In genomic region chr7:46775020-46775419, GRCh38 we compare ENCODE assay signal across 20 cellular contexts.
"Had no signal": no experiment of that assay in that cellular context is flagged by ENCODE, and none has a peak within 500 bp of the region (broad histone marks: within the 10 kb centered on the region; RNA-seq: fewer than 3 reads in every experiment).

No MANE protein-coding gene starts in this region.

- H3K36me3 Mint-ChIP-seq: naive thymus-derived CD8-positive, alpha-beta T cell had no signal

- H3K4me1 ChIP-seq: upper lobe of right lung, vagina had no signal

- H3K4me3 Mint-ChIP-seq: naive thymus-derived CD8-positive, alpha-beta T cell had no signal

- H3K27ac Mint-ChIP-seq: naive thymus-derived CD8-positive, alpha-beta T cell had no signal

- H3K4me1 Mint-ChIP-seq: naive thymus-derived CD8-positive, alpha-beta T cell had no signal

- DNase-seq: cortex of kidney; dorsolateral prefrontal cortex; effector CD8-positive, alpha-beta T cell; esophagus squamous epithelium; foreskin melanocyte; hypothalamus; kidney glomerular epithelial cell; mammary epithelial cell; mucosa of descending colon; naive thymus-derived CD8-positive, alpha-beta T cell; stimulated activated CD4-positive, alpha-beta T cell treated with anti-CD3 and anti-CD28 coated beads, Interleukin-2, amount 100 ng/mL, for 48 hours; stimulated activated naive CD4-positive, alpha-beta T cell treated with Interleukin-2 at 50 U/mL for 16 hours; upper lobe of right lung had no signal

- H3K27me3 Mint-ChIP-seq: naive thymus-derived CD8-positive, alpha-beta T cell had no signal

- H3K27me3 ChIP-seq: esophagus squamous epithelium, heart right ventricle, ovary, right atrium auricular region, tibial nerve, upper lobe of right lung, vagina had no signal

- H3K36me3 ChIP-seq: esophagus squamous epithelium, heart right ventricle, ovary, right atrium auricular region, tibial nerve, upper lobe of right lung, vagina had no signal

- H3K4me3 ChIP-seq: dorsolateral prefrontal cortex, esophagus squamous epithelium, heart right ventricle, mucosa of descending colon, ovary, right atrium auricular region, smooth muscle cell, tibial nerve, upper lobe of right lung, vagina had no signal

- ATAC-seq: mucosa of descending colon; naive thymus-derived CD8-positive, alpha-beta T cell; upper lobe of right lung had no signal

- H3K4me2 ChIP-seq: smooth muscle cell had no signal

- H3K9me3 ChIP-seq: esophagus squamous epithelium, mucosa of descending colon, ovary, right atrium auricular region, upper lobe of right lung, vagina had no signal

- H3K27ac ChIP-seq: dorsolateral prefrontal cortex, epithelial cell of prostate, ovary, tibial nerve, upper lobe of right lung, vagina had no signal
